2 cellular contexts compared by ENCODE assay signal in the genomic region with DNA sequence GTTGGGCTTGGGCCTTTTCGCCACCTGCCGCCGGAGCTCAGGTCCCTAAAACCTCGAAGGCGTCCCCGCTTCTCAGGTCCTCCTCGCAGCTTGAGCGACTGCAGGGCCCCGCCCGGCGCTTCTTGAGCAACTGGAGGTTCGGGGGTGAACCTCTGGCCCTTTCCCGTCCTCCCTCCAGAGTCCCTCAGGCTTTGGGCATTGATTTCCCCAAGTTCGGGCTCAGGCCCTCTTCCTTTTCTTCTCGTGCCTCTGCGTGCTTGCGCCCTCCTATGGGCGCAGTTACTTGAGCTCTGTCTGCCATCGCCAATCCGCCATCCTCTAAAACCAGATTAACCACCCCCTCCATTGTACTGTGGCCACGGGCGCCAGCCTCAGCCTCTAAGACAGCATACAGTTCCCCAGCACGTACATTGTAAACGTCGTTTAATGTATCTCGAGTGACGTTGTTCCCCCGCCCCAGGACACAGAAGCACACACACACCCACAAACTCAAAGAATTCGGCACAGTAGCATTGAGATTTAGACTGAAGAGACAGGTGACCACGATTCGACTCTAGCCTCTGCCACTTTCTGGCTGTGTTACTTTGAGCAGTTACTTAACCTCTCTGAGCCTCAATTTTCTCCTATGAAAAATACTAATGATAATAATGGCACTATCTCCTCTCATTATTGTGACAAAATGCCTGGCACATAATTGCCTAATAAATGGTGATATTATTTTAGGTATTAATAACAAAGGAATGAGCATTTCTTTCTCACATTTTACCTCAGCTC.
TF ChIP-seq lines count a peak whose summit lies in the region.

No MANE protein-coding gene starts in this region.

TF ChIP-seq in A549, 52 proteins besides CTCF, POLR2A, EP300 and RAD21 (continued from another document and continues in another):
- TF ChIP-seq, protein P1, sequence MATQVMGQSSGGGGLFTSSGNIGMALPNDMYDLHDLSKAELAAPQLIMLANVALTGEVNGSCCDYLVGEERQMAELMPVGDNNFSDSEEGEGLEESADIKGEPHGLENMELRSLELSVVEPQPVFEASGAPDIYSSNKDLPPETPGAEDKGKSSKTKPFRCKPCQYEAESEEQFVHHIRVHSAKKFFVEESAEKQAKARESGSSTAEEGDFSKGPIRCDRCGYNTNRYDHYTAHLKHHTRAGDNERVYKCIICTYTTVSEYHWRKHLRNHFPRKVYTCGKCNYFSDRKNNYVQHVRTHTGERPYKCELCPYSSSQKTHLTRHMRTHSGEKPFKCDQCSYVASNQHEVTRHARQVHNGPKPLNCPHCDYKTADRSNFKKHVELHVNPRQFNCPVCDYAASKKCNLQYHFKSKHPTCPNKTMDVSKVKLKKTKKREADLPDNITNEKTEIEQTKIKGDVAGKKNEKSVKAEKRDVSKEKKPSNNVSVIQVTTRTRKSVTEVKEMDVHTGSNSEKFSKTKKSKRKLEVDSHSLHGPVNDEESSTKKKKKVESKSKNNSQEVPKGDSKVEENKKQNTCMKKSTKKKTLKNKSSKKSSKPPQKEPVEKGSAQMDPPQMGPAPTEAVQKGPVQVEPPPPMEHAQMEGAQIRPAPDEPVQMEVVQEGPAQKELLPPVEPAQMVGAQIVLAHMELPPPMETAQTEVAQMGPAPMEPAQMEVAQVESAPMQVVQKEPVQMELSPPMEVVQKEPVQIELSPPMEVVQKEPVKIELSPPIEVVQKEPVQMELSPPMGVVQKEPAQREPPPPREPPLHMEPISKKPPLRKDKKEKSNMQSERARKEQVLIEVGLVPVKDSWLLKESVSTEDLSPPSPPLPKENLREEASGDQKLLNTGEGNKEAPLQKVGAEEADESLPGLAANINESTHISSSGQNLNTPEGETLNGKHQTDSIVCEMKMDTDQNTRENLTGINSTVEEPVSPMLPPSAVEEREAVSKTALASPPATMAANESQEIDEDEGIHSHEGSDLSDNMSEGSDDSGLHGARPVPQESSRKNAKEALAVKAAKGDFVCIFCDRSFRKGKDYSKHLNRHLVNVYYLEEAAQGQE (IDR thresholded peaks at IDR 0.05): no peak
- TF ChIP-seq EHMT2 (IDR thresholded peaks at IDR 0.05; ENCODE audit: low read depth): no peak
- TF ChIP-seq, protein P2, sequence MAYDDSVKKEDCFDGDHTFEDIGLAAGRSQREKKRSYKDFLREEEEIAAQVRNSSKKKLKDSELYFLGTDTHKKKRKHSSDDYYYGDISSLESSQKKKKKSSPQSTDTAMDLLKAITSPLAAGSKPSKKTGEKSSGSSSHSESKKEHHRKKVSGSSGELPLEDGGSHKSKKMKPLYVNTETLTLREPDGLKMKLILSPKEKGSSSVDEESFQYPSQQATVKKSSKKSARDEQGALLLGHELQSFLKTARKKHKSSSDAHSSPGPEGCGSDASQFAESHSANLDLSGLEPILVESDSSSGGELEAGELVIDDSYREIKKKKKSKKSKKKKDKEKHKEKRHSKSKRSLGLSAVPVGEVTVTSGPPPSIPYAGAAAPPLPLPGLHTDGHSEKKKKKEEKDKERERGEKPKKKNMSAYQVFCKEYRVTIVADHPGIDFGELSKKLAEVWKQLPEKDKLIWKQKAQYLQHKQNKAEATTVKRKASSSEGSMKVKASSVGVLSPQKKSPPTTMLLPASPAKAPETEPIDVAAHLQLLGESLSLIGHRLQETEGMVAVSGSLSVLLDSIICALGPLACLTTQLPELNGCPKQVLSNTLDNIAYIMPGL (CRISPR knock-in tag; IDR thresholded peaks at IDR 0.05; ENCODE audit: borderline replicate concordance): no peak
- no peak for TF ChIP-seq RFX5 (IDR thresholded peaks at IDR 0.05)
- no peak for TF ChIP-seq ESRRA (IDR thresholded peaks at IDR 0.05; ENCODE audit: borderline replicate concordance, low read length)
- TF ChIP-seq, protein P3, sequence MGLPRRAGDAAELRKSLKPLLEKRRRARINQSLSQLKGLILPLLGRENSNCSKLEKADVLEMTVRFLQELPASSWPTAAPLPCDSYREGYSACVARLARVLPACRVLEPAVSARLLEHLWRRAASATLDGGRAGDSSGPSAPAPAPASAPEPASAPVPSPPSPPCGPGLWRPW (IDR thresholded peaks at IDR 0.05): no peak
- no peak for TF ChIP-seq JUNB (IDR thresholded peaks at IDR 0.05)
- TF ChIP-seq MAZ (IDR thresholded peaks at IDR 0.05; ENCODE audit: borderline replicate concordance, low read depth, low read length): no peak
- TF ChIP-seq, protein P4, sequence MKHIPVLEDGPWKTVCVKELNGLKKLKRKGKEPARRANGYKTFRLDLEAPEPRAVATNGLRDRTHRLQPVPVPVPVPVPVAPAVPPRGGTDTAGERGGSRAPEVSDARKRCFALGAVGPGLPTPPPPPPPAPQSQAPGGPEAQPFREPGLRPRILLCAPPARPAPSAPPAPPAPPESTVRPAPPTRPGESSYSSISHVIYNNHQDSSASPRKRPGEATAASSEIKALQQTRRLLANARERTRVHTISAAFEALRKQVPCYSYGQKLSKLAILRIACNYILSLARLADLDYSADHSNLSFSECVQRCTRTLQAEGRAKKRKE (CRISPR knock-in tag; IDR thresholded peaks at IDR 0.05; ENCODE audit: low read depth): no peak
- TF ChIP-seq CBX8 (IDR thresholded peaks at IDR 0.05): no peak
- TF ChIP-seq, protein P5, sequence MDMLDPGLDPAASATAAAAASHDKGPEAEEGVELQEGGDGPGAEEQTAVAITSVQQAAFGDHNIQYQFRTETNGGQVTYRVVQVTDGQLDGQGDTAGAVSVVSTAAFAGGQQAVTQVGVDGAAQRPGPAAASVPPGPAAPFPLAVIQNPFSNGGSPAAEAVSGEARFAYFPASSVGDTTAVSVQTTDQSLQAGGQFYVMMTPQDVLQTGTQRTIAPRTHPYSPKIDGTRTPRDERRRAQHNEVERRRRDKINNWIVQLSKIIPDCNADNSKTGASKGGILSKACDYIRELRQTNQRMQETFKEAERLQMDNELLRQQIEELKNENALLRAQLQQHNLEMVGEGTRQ (IDR thresholded peaks at IDR 0.05): no peak
- no peak for TF ChIP-seq BHLHE40 (IDR thresholded peaks at IDR 0.05; ENCODE audit: low read depth, low read length)
- no peak for TF ChIP-seq HOXA7 (CRISPR knock-in tag; IDR thresholded peaks at IDR 0.05)
- no peak for TF ChIP-seq POLR2AphosphoS2 (conservative IDR thresholded peaks at IDR 0.05; ENCODE audit: low read length)
- peak; percentile 57; the same call in 1 of the 2 replicates for TF ChIP-seq TP53 (CRISPR knock-in tag; IDR thresholded peaks at IDR 0.05)
- TF ChIP-seq, protein P6, sequence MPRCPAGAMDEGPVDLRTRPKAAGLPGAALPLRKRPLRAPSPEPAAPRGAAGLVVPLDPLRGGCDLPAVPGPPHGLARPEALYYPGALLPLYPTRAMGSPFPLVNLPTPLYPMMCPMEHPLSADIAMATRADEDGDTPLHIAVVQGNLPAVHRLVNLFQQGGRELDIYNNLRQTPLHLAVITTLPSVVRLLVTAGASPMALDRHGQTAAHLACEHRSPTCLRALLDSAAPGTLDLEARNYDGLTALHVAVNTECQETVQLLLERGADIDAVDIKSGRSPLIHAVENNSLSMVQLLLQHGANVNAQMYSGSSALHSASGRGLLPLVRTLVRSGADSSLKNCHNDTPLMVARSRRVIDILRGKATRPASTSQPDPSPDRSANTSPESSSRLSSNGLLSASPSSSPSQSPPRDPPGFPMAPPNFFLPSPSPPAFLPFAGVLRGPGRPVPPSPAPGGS (IDR thresholded peaks at IDR 0.05): no peak
- TF ChIP-seq RNF2 (IDR thresholded peaks at IDR 0.05; ENCODE audit: borderline replicate concordance, low read depth): peak; percentile 59; the same call in 1 of the 2 replicates
- TF ChIP-seq TFCP2L1 (CRISPR knock-in tag; IDR thresholded peaks at IDR 0.05): peak; percentile 23; the same call in 1 of the 2 replicates
- TF ChIP-seq, protein P7, sequence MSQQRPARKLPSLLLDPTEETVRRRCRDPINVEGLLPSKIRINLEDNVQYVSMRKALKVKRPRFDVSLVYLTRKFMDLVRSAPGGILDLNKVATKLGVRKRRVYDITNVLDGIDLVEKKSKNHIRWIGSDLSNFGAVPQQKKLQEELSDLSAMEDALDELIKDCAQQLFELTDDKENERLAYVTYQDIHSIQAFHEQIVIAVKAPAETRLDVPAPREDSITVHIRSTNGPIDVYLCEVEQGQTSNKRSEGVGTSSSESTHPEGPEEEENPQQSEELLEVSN (IDR thresholded peaks at IDR 0.05; ENCODE audit: borderline replicate concordance, low read depth): peak; percentile 75; the same call in 1 of the 2 replicates

TF ChIP-seq in HepG2, 621 proteins besides CTCF, POLR2A, EP300 and RAD21 (continued from another document and continues in another):
- TF ChIP-seq, protein P8, sequence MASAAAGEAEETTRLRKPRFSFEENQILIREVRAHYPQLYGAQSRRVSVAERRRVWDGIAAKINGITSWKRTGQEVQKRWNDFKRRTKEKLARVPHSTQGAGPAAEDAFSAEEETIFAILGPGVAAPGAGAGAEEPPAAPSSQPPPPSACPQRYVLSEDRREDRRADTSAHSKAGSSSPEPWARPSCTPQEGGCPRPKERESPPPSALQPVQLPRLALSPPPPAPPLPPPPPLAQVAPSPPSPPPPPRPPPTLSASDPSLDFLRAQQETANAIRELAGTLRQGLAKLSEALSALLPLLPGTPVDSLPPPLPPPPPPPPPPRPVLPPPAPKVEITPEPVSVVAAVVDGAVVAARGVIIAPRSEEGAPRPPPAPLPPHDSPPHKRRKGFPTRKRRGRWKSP (CRISPR knock-in tag; IDR thresholded peaks at IDR 0.05): no peak
- TF ChIP-seq NRL (CRISPR knock-in tag; IDR thresholded peaks at IDR 0.05; ENCODE audit: borderline replicate concordance): no peak
- TF ChIP-seq, protein P9, sequence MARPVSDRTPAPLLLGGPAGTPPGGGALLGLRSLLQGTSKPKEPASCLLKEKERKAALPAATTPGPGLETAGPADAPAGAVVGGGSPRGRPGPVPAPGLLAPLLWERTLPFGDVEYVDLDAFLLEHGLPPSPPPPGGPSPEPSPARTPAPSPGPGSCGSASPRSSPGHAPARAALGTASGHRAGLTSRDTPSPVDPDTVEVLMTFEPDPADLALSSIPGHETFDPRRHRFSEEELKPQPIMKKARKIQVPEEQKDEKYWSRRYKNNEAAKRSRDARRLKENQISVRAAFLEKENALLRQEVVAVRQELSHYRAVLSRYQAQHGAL (CRISPR knock-in tag; IDR thresholded peaks at IDR 0.05; ENCODE audit: not compliant biosample characterization): no peak
- TF ChIP-seq LCORL (IDR thresholded peaks at IDR 0.05): no peak
- TF ChIP-seq LCORL (CRISPR knock-in tag; IDR thresholded peaks at IDR 0.05): 0 out of 2 replicates have a peak, but pooled peaks have one; percentile 13
- TF ChIP-seq ZNF780A (CRISPR knock-in tag; IDR thresholded peaks at IDR 0.05): no peak
- TF ChIP-seq, protein P10, sequence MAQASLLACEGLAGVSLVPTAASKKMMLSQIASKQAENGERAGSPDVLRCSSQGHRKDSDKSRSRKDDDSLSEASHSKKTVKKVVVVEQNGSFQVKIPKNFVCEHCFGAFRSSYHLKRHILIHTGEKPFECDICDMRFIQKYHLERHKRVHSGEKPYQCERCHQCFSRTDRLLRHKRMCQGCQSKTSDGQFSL (CRISPR knock-in tag; IDR thresholded peaks at IDR 0.05): no peak
- no peak for TF ChIP-seq ZNF124 (CRISPR knock-in tag; IDR thresholded peaks at IDR 0.05)
- TF ChIP-seq, protein P11, sequence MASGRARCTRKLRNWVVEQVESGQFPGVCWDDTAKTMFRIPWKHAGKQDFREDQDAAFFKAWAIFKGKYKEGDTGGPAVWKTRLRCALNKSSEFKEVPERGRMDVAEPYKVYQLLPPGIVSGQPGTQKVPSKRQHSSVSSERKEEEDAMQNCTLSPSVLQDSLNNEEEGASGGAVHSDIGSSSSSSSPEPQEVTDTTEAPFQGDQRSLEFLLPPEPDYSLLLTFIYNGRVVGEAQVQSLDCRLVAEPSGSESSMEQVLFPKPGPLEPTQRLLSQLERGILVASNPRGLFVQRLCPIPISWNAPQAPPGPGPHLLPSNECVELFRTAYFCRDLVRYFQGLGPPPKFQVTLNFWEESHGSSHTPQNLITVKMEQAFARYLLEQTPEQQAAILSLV (CRISPR knock-in tag; IDR thresholded peaks at IDR 0.05; ENCODE audit: borderline replicate concordance): no peak
- TF ChIP-seq ZNF746 (CRISPR knock-in tag; IDR thresholded peaks at IDR 0.05): no peak
- 0 out of 2 replicates have a peak, but pooled peaks have one; percentile 42 for TF ChIP-seq ZFP41 (CRISPR knock-in tag; IDR thresholded peaks at IDR 0.05; ENCODE audit: borderline replicate concordance)
- no peak for TF ChIP-seq NKX3-1 (CRISPR knock-in tag; IDR thresholded peaks at IDR 0.05)
- no peak for TF ChIP-seq XRCC5 (optimal IDR thresholded peaks at IDR 0.05; ENCODE audit: low read length)
- TF ChIP-seq, protein P12, sequence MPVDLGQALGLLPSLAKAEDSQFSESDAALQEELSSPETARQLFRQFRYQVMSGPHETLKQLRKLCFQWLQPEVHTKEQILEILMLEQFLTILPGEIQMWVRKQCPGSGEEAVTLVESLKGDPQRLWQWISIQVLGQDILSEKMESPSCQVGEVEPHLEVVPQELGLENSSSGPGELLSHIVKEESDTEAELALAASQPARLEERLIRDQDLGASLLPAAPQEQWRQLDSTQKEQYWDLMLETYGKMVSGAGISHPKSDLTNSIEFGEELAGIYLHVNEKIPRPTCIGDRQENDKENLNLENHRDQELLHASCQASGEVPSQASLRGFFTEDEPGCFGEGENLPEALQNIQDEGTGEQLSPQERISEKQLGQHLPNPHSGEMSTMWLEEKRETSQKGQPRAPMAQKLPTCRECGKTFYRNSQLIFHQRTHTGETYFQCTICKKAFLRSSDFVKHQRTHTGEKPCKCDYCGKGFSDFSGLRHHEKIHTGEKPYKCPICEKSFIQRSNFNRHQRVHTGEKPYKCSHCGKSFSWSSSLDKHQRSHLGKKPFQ (CRISPR knock-in tag; IDR thresholded peaks at IDR 0.05; ENCODE audit: insufficient replicate concordance): no peak
- peak; percentile 13 for TF ChIP-seq PTBP1 (IDR thresholded peaks at IDR 0.05; ENCODE audit: low read depth, low read length, poor library complexity, severe bottlenecking)
- peak; percentile 56; the same call in 1 of the 2 replicates for TF ChIP-seq ZFX (CRISPR knock-in tag; IDR thresholded peaks at IDR 0.05; ENCODE audit: low read depth)
- TF ChIP-seq CREM (IDR thresholded peaks at IDR 0.05): no peak
- no peak for TF ChIP-seq CREM (CRISPR knock-in tag; IDR thresholded peaks at IDR 0.05)
- no peak for TF ChIP-seq AGO1 (IDR thresholded peaks at IDR 0.05; ENCODE audit: low read depth, low read length, poor library complexity, severe bottlenecking)
- no peak for TF ChIP-seq ISL2 (CRISPR knock-in tag; IDR thresholded peaks at IDR 0.05)
- TF ChIP-seq, protein P13, sequence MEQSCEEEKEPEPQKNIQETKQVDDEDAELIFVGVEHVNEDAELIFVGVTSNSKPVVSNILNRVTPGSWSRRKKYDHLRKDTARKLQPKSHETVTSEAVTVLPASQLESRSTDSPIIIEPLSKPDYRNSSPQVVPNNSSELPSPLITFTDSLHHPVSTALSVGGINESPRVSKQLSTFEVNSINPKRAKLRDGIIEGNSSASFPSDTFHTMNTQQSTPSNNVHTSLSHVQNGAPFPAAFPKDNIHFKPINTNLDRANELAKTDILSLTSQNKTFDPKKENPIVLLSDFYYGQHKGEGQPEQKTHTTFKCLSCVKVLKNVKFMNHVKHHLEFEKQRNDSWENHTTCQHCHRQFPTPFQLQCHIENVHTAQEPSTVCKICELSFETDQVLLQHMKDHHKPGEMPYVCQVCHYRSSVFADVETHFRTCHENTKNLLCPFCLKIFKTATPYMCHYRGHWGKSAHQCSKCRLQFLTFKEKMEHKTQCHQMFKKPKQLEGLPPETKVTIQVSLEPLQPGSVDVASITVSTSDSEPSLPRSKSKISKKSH (CRISPR knock-in tag; IDR thresholded peaks at IDR 0.05; ENCODE audit: borderline replicate concordance): peak; percentile 50; the same call in 1 of the 2 replicates
- TF ChIP-seq RAD51 (IDR thresholded peaks at IDR 0.05; ENCODE audit: borderline replicate concordance): no peak
- TF ChIP-seq PRPF4 (IDR thresholded peaks at IDR 0.05; ENCODE audit: low read depth, low read length, poor library complexity, severe bottlenecking): no peak
- TF ChIP-seq ZFAT (CRISPR knock-in tag; conservative IDR thresholded peaks at IDR 0.05): no peak
- TF ChIP-seq STAG1 (CRISPR knock-in tag; IDR thresholded peaks at IDR 0.05): peak; percentile 21
- TF ChIP-seq ZNF605 (CRISPR knock-in tag; IDR thresholded peaks at IDR 0.05): 0 out of 2 replicates have a peak, but pooled peaks have one; percentile 37
- TF ChIP-seq PRMT3 (CRISPR knock-in tag; IDR thresholded peaks at IDR 0.05; ENCODE audit: borderline replicate concordance, low read depth): no peak
- TF ChIP-seq ZMYM3 (CRISPR knock-in tag; IDR thresholded peaks at IDR 0.05): peak; percentile 66; the same call in 1 of the 2 replicates
